Comparison of ENCODE assay signal across 32 cellular contexts in genomic region chr3:59251899-59252298, GRCh38.
A peak's percentile ranks its signal among the peaks of the same experiment; 100 is the strongest.
DNase-seq lines count a peak whose midpoint lies in the region; ATAC-seq, FAIRE-seq and TF ChIP-seq lines count a peak whose summit lies in the region.
"Had no signal": no experiment of that assay in that cellular context is flagged by ENCODE, and none has a peak within 500 bp of the region (broad histone marks: within the 10 kb centered on the region; RNA-seq: fewer than 3 reads in every experiment).

No MANE protein-coding gene starts in this region.

- CTCF ChIA-PET in PC-3 (lab: Charles Lee), result no interaction called here

- H3K27ac ChIP-seq in PC-3 (ENCODE audit: low read length), result no peak overlapping the region
- no peak overlapping the region for H3K27ac ChIP-seq in keratinocyte (ENCODE audit: control insufficient read depth, insufficient read depth, low read length)
- H3K27ac ChIP-seq in stomach, result no peak overlapping the region
- H3K27ac ChIP-seq: coronary artery, esophagus muscularis mucosa, gastroesophageal sphincter, SJCRH30 had no signal

- H4K20me1 ChIP-seq in PC-3 (ENCODE audit: low read length) (no peaks in the 10 kb centered on the region), keratinocyte (ENCODE audit: control insufficient read depth, extremely low read depth, insufficient read depth, low read length) (no peaks in the 10 kb centered on the region)

- POLR2A ChIA-PET in PC-3 (lab: Charles Lee; ENCODE audit: unreplicated experiment), result no interaction called here

- intact Hi-C loops in PC-3 (cut with micrococcal nuclease), result no loop called here
- intact Hi-C loops in stomach (cut with DNase I; ENCODE audit: low total_unique reads), result no loop called here

- dilution Hi-C loops in keratinocyte (cut with MboI; ENCODE audit: extremely low pct_ligation_motif_present, low sequenced_read_pairs), result no loop called here

- no peak for TF ChIP-seq POLR2A in stomach (IDR thresholded peaks at IDR 0.05)

- peak; percentile 55 for FAIRE-seq in keratinocyte (lab: Jason Lieb, UNC)
- FAIRE-seq: GM18507 had no signal

- H3K27me3 ChIP-seq in PC-3 (ENCODE audit: low read length), result no peaks in the 10 kb centered on the region
- no peaks in the 10 kb centered on the region for H3K27me3 ChIP-seq in keratinocyte (ENCODE audit: control insufficient read depth, extremely low read depth, insufficient read depth, low read length)
- no peaks in the 10 kb centered on the region for H3K27me3 ChIP-seq in stomach
- H3K27me3 ChIP-seq: esophagus muscularis mucosa, gastroesophageal sphincter, SJCRH30 had no signal

- DNase-seq in H4 (ENCODE audit: low spot score) (peak; percentile 10), PC-3 (peak; percentile 55), astrocyte of the hippocampus (ENCODE audit: low read depth, low spot score) (peak; percentile 72), keratinocyte (ENCODE audit: low read depth, low spot score) (no peak), DMS 273 treated with DMSO at 0.1 percent for 48 hours (lab: John Stamatoyannopoulos, UW) (no peak), DMS53 treated with DMSO at 0.1 percent for 48 hours (lab: John Stamatoyannopoulos, UW; ENCODE audit: unreplicated experiment) (no peak), stomach (no peak)
- DNase-seq: activated CD4-positive, alpha-beta T cell treated with anti-CD3 and anti-CD28 coated beads for 48 hours; activated naive CD4-positive, alpha-beta T cell; activated T-cell treated with anti-CD3 and anti-CD28 coated beads, Interleukin-2, amount 50 U/mL, for 4 hours; amniotic stem cell; C1 segment of cervical spinal cord; Caco-2; effector memory CD4-positive, alpha-beta T cell; hippocampal formation; naive thymus-derived CD8-positive, alpha-beta T cell; NCI-H1092 treated with DMSO at 0.1 percent for 48 hours; NCI-H187; NCI-H2171 treated with DMSO at 0.1 percent for 48 hours; NCI-H524 treated with DMSO at 0.1 percent for 48 hours; nucleus accumbens; SJCRH30; stimulated activated CD4-positive, alpha-beta T cell treated with anti-CD3 and anti-CD28 coated beads, Interleukin-15, amount 100 ng/mL, for 24 hours; stimulated activated naive B cell treated with anti-CD40 and anti-IgM and Interleukin-4, amounts not matched to agents 10 μg/mL and 1 μg/mL and 100 μg/mL, for 72 hours; T-helper 2 cell had no signal

- 85 to 97% (median 88%) methylated on average over 3 of the region's 3 CpGs for WGBS in stomach, 5 donors

- BruUV-seq in PC-3 (replicated peaks; lab: Mats Ljungman, UMichigan), result no TSS peak

- H3K4me3 ChIP-seq in PC-3 (ENCODE audit: low read length), result no peak overlapping the region
- H3K4me3 ChIP-seq in keratinocyte (ENCODE audit: control insufficient read depth in 2 of 3, extremely low read depth in 1 of 3, insufficient read depth in 2 of 3, low read depth in 1 of 3, low read length in 3 of 3), result no peak overlapping the region
- no peak overlapping the region for H3K4me3 ChIP-seq in stomach
- H3K4me3 ChIP-seq: coronary artery, esophagus muscularis mucosa, gastroesophageal sphincter, SJCRH30 had no signal

- H3K9me3 ChIP-seq in PC-3 (ENCODE audit: low read length) (no peaks in the 10 kb centered on the region), keratinocyte (ENCODE audit: control insufficient read depth, low read depth, low read length) (no peaks in the 10 kb centered on the region), stomach (no peaks in the 10 kb centered on the region)
- H3K9me3 ChIP-seq: Caco-2, esophagus muscularis mucosa, gastroesophageal sphincter, SJCRH30 had no signal

- H3K79me2 ChIP-seq in PC-3 (ENCODE audit: low read length) (no peaks in the 10 kb centered on the region), keratinocyte (ENCODE audit: control insufficient read depth, insufficient read depth, low read length) (no peaks in the 10 kb centered on the region)

- TF ChIP-seq EP300 in stomach (IDR thresholded peaks at IDR 0.05), result no peak

- H2AFZ ChIP-seq in PC-3 (ENCODE audit: low read length) (no peak overlapping the region), keratinocyte (ENCODE audit: control insufficient read depth, low read length) (no peak overlapping the region)

- ATAC-seq in PC-3, result no peak
- ATAC-seq in GM21360 (IDR thresholded peaks at IDR 0.05; ENCODE audit: unreplicated experiment), result no peak
- ATAC-seq: activated T-cell treated with anti-CD3 and anti-CD28 coated beads, Interleukin-2, amount 50 U/mL, for 4 hours; gastroesophageal sphincter; left lobe of liver; naive thymus-derived CD8-positive, alpha-beta T cell; Panc1; stimulated activated naive B cell treated with anti-CD40 and anti-IgM and Interleukin-4, amounts not matched to agents 10 μg/mL and 1 μg/mL and 100 μg/mL, for 72 hours had no signal

- peaks cover 2% of the 10 kb centered on the region for H3F3A ChIP-seq in PC-3 (ENCODE audit: low read length, unreplicated experiment)

- H3K9ac ChIP-seq in PC-3 (ENCODE audit: low read length), result no peak overlapping the region
- no peak overlapping the region for H3K9ac ChIP-seq in keratinocyte (ENCODE audit: control insufficient read depth, extremely low read depth, insufficient read depth, low read length)

- no peaks in the 10 kb centered on the region for H3K36me3 ChIP-seq in PC-3 (ENCODE audit: low read depth, low read length)
- no peaks in the 10 kb centered on the region for H3K36me3 ChIP-seq in keratinocyte (ENCODE audit: control insufficient read depth in 2 of 2, extremely low read depth in 1 of 2, insufficient read depth in 2 of 2, low read length in 2 of 2)
- no peaks in the 10 kb centered on the region for H3K36me3 ChIP-seq in stomach
- H3K36me3 ChIP-seq: esophagus muscularis mucosa, gastroesophageal sphincter, SJCRH30 had no signal

- H3K9me2 ChIP-seq in PC-3 (replicated peaks; ENCODE audit: low read length), result no peaks in the 10 kb centered on the region

- H3K4me1 ChIP-seq in PC-3 (ENCODE audit: insufficient read depth, low read length), result peaks cover 23% of the 10 kb centered on the region
- H3K4me1 ChIP-seq in keratinocyte (ENCODE audit: control insufficient read depth, extremely low read depth, insufficient read depth, low read length), result peaks cover 9% of the 10 kb centered on the region
- no peaks in the 10 kb centered on the region for H3K4me1 ChIP-seq in stomach
- H3K4me1 ChIP-seq: Caco-2, esophagus muscularis mucosa, gastroesophageal sphincter had no signal

- TF ChIP-seq CTCF in PC-3 (conservative IDR thresholded peaks at IDR 0.05; ENCODE audit: low read depth, low read length) (no peak), keratinocyte (optimal IDR thresholded peaks at IDR 0.05 in 1 of 3, IDR thresholded peaks at IDR 0.05 in 1 of 3, conservative IDR thresholded peaks at IDR 0.05 in 1 of 3; ENCODE audit: extremely low read depth in 1 of 3, insufficient read depth in 2 of 3, low read length in 3 of 3) (no peak), stomach (IDR thresholded peaks at IDR 0.05) (no peak)

- H3K4me2 ChIP-seq in PC-3 (ENCODE audit: low read length), result no peak overlapping the region
- H3K4me2 ChIP-seq in keratinocyte (ENCODE audit: control insufficient read depth, extremely low read depth, insufficient read depth, low read depth, low read length), result no peak overlapping the region

- no peaks in the 10 kb centered on the region for H3K9me1 ChIP-seq in keratinocyte (ENCODE audit: control insufficient read depth, extremely low read depth, insufficient read depth, low read length)

Comparison
In these comparisons a context has a peak if more than half of its experiments do, and no peak if none do; other contexts are left out.
1. DNase-seq: peak in H4 (single experiment), PC-3 (single experiment) and astrocyte of the hippocampus (single experiment); none in keratinocyte (single experiment), DMS 273 treated with DMSO at 0.1 percent for 48 hours (single experiment), DMS53 treated with DMSO at 0.1 percent for 48 hours (single experiment) and stomach (single experiment).